Comparison of ENCODE assay signal across 1 cellular context in the genomic region with DNA sequence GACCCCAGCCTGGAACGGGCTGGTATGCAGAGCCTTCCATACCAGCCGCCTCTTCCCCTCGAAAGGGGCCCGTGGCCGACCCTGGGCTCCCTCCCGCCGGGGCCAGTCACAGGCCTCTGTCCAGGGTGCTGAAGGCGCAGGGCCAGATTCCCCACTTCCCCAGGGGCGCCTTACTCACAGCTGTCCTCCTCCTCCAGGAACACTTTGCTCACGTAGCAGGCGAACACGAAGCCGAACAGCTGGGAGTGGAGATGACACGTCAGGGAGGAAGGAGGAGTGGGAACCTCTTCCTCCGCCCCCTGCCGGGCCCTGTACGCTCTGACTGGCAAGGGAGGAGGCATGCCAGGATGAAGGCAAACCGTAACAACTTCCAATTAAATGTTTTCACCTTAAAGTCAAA.
TF ChIP-seq lines count a peak whose summit lies in the region.

No MANE protein-coding gene starts in this region.

TF ChIP-seq in HEK293, 187 proteins besides CTCF, POLR2A, EP300 and RAD21 (continued from another document):
- TF ChIP-seq PRDM2 (tag by site-specific recombination; IDR thresholded peaks at IDR 0.05; ENCODE audit: borderline replicate concordance) = no peak
- no peak for TF ChIP-seq ZNF585B (tag by site-specific recombination; IDR thresholded peaks at IDR 0.05)
- peak; percentile 79 for TF ChIP-seq ZNF341 (tag by site-specific recombination; IDR thresholded peaks at IDR 0.05; ENCODE audit: low read depth)
- 0 out of 2 replicates have a peak, but pooled peaks have one; percentile 13 for TF ChIP-seq KLF9 (tag by site-specific recombination; IDR thresholded peaks at IDR 0.05; ENCODE audit: low read depth)
- TF ChIP-seq ZSCAN5A (tag by site-specific recombination; IDR thresholded peaks at IDR 0.05) = no peak
- peak; percentile 36 for TF ChIP-seq ZFHX2 (tag by site-specific recombination; conservative IDR thresholded peaks at IDR 0.05)
- TF ChIP-seq ZNF530 (tag by site-specific recombination; IDR thresholded peaks at IDR 0.05; ENCODE audit: low read depth) = no peak
- no peak for TF ChIP-seq ZNF302 (tag by site-specific recombination; IDR thresholded peaks at IDR 0.05; ENCODE audit: low read depth)
- TF ChIP-seq MEIS1 (CRISPR knock-in tag; IDR thresholded peaks at IDR 0.05; ENCODE audit: borderline replicate concordance) = no peak
- TF ChIP-seq KLF10 (tag by site-specific recombination; IDR thresholded peaks at IDR 0.05) = no peak
- no peak for TF ChIP-seq ZNF184 (tag by site-specific recombination; IDR thresholded peaks at IDR 0.05)
- TF ChIP-seq, protein P1, sequence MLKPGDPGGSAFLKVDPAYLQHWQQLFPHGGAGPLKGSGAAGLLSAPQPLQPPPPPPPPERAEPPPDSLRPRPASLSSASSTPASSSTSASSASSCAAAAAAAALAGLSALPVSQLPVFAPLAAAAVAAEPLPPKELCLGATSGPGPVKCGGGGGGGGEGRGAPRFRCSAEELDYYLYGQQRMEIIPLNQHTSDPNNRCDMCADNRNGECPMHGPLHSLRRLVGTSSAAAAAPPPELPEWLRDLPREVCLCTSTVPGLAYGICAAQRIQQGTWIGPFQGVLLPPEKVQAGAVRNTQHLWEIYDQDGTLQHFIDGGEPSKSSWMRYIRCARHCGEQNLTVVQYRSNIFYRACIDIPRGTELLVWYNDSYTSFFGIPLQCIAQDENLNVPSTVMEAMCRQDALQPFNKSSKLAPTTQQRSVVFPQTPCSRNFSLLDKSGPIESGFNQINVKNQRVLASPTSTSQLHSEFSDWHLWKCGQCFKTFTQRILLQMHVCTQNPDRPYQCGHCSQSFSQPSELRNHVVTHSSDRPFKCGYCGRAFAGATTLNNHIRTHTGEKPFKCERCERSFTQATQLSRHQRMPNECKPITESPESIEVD (tag by site-specific recombination; IDR thresholded peaks at IDR 0.05) = no peak
- no peak for TF ChIP-seq ZNF561 (tag by site-specific recombination; IDR thresholded peaks at IDR 0.05; ENCODE audit: borderline replicate concordance)
- no peak for TF ChIP-seq ZNF133 (tag by site-specific recombination; IDR thresholded peaks at IDR 0.05)
- TF ChIP-seq ZNF660 (tag by site-specific recombination; IDR thresholded peaks at IDR 0.05) = 0 out of 2 replicates have a peak, but pooled peaks have one; percentile 31
- TF ChIP-seq, protein P2, sequence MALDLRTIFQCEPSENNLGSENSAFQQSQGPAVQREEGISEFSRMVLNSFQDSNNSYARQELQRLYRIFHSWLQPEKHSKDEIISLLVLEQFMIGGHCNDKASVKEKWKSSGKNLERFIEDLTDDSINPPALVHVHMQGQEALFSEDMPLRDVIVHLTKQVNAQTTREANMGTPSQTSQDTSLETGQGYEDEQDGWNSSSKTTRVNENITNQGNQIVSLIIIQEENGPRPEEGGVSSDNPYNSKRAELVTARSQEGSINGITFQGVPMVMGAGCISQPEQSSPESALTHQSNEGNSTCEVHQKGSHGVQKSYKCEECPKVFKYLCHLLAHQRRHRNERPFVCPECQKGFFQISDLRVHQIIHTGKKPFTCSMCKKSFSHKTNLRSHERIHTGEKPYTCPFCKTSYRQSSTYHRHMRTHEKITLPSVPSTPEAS (tag by site-specific recombination; IDR thresholded peaks at IDR 0.05) = no peak
- TF ChIP-seq ZNF10 (tag by site-specific recombination; IDR thresholded peaks at IDR 0.05) = 0 out of 2 replicates have a peak, but pooled peaks have one; percentile 33
- TF ChIP-seq ZNF146 (tag by site-specific recombination; IDR thresholded peaks at IDR 0.05) = no peak
- TF ChIP-seq ZNF211 (tag by site-specific recombination; IDR thresholded peaks at IDR 0.05; ENCODE audit: low read depth) = no peak
- TF ChIP-seq, protein P3, sequence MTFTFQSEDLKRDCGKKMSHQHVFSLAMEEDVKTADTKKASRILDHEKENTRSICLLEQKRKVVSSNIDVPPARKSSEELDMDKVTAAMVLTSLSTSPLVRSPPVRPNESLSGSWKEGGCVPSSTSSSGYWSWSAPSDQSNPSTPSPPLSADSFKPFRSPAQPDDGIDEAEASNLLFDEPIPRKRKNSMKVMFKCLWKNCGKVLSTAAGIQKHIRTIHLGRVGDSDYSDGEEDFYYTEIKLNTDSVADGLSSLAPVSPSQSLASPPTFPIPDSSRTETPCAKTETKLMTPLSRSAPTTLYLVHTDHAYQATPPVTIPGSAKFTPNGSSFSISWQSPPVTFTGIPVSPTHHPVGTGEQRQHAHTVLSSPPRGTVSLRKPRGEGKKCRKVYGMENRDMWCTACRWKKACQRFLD (tag by site-specific recombination; IDR thresholded peaks at IDR 0.05) = no peak
- no peak for TF ChIP-seq ZNF16 (tag by site-specific recombination; IDR thresholded peaks at IDR 0.05; ENCODE audit: low read depth)
- no peak for TF ChIP-seq ZNF843 (tag by site-specific recombination; IDR thresholded peaks at IDR 0.05)
- TF ChIP-seq ZNF148 (tag by site-specific recombination; IDR thresholded peaks at IDR 0.05; ENCODE audit: borderline replicate concordance) = no peak
- TF ChIP-seq, protein P4, sequence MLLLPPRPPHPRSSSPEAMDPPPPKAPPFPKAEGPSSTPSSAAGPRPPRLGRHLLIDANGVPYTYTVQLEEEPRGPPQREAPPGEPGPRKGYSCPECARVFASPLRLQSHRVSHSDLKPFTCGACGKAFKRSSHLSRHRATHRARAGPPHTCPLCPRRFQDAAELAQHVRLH (tag by site-specific recombination; IDR thresholded peaks at IDR 0.05) = no peak
- TF ChIP-seq SP7 (tag by site-specific recombination; IDR thresholded peaks at IDR 0.05) = peak; percentile 60
- TF ChIP-seq SP2 (tag by site-specific recombination; IDR thresholded peaks at IDR 0.05) = peak; percentile 42
- peak; percentile 69; the same call in 1 of the 2 replicates for TF ChIP-seq KLF17 (tag by site-specific recombination; IDR thresholded peaks at IDR 0.05)
- no peak for TF ChIP-seq TRIM28 (IDR thresholded peaks at IDR 0.05; ENCODE audit: borderline replicate concordance, low read length)
- TF ChIP-seq TCF7L2 (IDR thresholded peaks at IDR 0.05; ENCODE audit: borderline replicate concordance, low read depth, low read length) = no peak
- peak; percentile 91 for TF ChIP-seq ZXDB (tag by site-specific recombination; IDR thresholded peaks at IDR 0.05)
- no peak for TF ChIP-seq ZNF571 (tag by site-specific recombination; IDR thresholded peaks at IDR 0.05)
